1 cellular context compared by ENCODE assay signal in the genomic region with DNA sequence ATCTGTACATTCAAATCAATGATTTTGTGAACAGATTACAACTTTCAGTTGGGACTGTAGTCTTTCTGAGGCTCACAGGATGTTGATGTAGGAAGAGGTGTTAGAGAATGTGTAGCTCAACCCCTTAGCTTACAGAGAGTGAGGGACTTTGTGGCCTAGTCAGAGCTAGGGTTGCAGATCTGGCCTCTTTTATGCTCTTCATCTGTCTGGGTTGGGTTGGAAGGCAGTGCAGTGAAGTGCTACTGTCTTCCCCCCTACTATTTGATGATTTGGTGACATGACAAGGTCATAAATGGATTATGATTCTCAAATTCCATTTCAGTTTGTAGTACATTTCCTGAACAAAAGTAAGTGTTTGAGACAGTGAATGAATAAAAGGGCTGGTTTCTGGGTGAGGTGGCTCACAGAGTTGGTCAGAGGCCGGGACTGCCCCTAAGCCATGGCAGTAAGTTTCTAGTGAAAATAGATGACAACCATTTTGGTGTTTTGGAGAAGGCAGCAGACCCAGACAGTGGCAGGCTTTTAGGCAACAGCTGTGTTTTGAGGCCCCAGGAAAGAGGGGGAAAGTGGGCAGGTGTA.
TF ChIP-seq lines count a peak whose summit lies in the region.

No MANE protein-coding gene starts in this region.

TF ChIP-seq in GM12878, 131 proteins besides CTCF, POLR2A, EP300 and RAD21:
- TF ChIP-seq BCL11A (IDR thresholded peaks at IDR 0.05; ENCODE audit: low read depth, low read length) (no peak), NBN (IDR thresholded peaks at IDR 0.05) (0 out of 2 replicates have a peak, but pooled peaks have one; percentile 20)
- TF ChIP-seq, protein P1, sequence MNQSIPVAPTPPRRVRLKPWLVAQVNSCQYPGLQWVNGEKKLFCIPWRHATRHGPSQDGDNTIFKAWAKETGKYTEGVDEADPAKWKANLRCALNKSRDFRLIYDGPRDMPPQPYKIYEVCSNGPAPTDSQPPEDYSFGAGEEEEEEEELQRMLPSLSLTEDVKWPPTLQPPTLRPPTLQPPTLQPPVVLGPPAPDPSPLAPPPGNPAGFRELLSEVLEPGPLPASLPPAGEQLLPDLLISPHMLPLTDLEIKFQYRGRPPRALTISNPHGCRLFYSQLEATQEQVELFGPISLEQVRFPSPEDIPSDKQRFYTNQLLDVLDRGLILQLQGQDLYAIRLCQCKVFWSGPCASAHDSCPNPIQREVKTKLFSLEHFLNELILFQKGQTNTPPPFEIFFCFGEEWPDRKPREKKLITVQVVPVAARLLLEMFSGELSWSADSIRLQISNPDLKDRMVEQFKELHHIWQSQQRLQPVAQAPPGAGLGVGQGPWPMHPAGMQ (IDR thresholded peaks at IDR 0.05; ENCODE audit: borderline replicate concordance): no peak
